In genomic region chr6:55734256-55734655, GRCh38 we compare ENCODE assay signal across 17 cellular contexts.
"Had no signal": no experiment of that assay in that cellular context is flagged by ENCODE, and none has a peak within 500 bp of the region (broad histone marks: within the 10 kb centered on the region; RNA-seq: fewer than 3 reads in every experiment).

No MANE protein-coding gene starts in this region.

- DNase-seq: activated CD4-positive, alpha-beta T cell treated with anti-CD3 and anti-CD28 coated beads for 1 hour; activated CD4-positive, alpha-beta T cell treated with anti-CD3 and anti-CD28 coated beads, Interleukin-2, amount 50 U/mL, for 48 hours; activated effector memory CD4-positive, alpha-beta T cell treated with anti-CD3 and anti-CD28 coated beads, Interleukin-2, amount 50 U/mL, for 16 hours; activated naive CD8-positive, alpha-beta T cell treated with anti-CD3 and anti-CD28 coated beads for 36 hours; activated T-cell treated with anti-CD3 and anti-CD28 coated beads, Interleukin-2, amount 50 U/mL, for 4 hours; anterior cingulate cortex; caudate nucleus; effector memory CD4-positive, alpha-beta T cell; immature natural killer cell; occipital lobe; stimulated activated naive CD4-positive, alpha-beta T cell treated with Interleukin-2 at 50 U/mL for 16 hours; SW 1271; upper lobe of left lung had no signal

- H3K27me3 ChIP-seq: upper lobe of left lung had no signal

- ATAC-seq: activated T-cell treated with anti-CD3 and anti-CD28 coated beads, Interleukin-2, amount 50 U/mL, for 4 hours; sciatic nerve had no signal

- H3K4me1 ChIP-seq: prostate gland, upper lobe of left lung had no signal

- H3K27ac ChIP-seq: coronary artery, epithelial cell of prostate, prostate gland, upper lobe of left lung had no signal

- H3K9me3 ChIP-seq: prostate gland had no signal

- H3K36me3 ChIP-seq: prostate gland, upper lobe of left lung had no signal

- H3K4me3 ChIP-seq: coronary artery, prostate gland, upper lobe of left lung had no signal
